ENCODE assay signal across 30 cellular contexts in genomic region chr17:43552229-43552837, GRCh38. TPM values are rescaled to one million over a fixed set of nuclear protein-coding genes. Genes with fewer than 3 reads are reported as not detected.
DNase-seq lines count a peak whose midpoint lies in the region; ATAC-seq, FAIRE-seq and TF ChIP-seq lines count a peak whose summit lies in the region.
"Had no signal": no experiment of that assay in that cellular context is flagged by ENCODE, and none has a peak within 500 bp of the region (broad histone marks: within the 10 kb centered on the region; RNA-seq: fewer than 3 reads in every experiment).

No MANE protein-coding gene starts in this region.

- no peak for DNase-seq in A549 (ENCODE audit: low read depth in 1 of 2, low spot score in 1 of 2)
- peak; percentile 70 for DNase-seq in HuH-7.5 (ENCODE audit: low spot score)
- no peak for DNase-seq in heart left ventricle
- DNase-seq in left lung = no peak
- DNase-seq in NCI-H2029 (lab: John Stamatoyannopoulos, UW) = no peak
- no peak for DNase-seq in NCI-H2081 (lab: John Stamatoyannopoulos, UW)
- DNase-seq in NCI-H1694 (lab: John Stamatoyannopoulos, UW) = no peak
- DNase-seq: activated CD4-positive, alpha-beta memory T cell treated with anti-CD3 and anti-CD28 coated beads for 36 hours; activated CD4-positive, CD25-positive, alpha-beta regulatory T cell; activated naive CD4-positive, alpha-beta T cell; activated naive CD8-positive, alpha-beta T cell treated with anti-CD3 and anti-CD28 coated beads, Interleukin-2, amount 50 U/mL, for 24 hours; caudate nucleus; cortex of kidney; effector memory CD4-positive, alpha-beta T cell; EL; islet precursor cell; NCI-H1694 treated with DMSO at 0.1 percent for 48 hours; NCI-H2171 treated with DMSO at 0.1 percent for 48 hours; NCI-H510A; SJCRH30; stimulated activated CD8-positive, alpha-beta memory T cell treated with anti-CD3 and anti-CD28 coated beads, Interleukin-4, amount 100 ng/mL, for 48 hours; stimulated activated naive CD8-positive, alpha-beta T cell treated with anti-CD3 and anti-CD28 coated beads, Interleukin-15, amount 100 ng/mL, for 72 hours had no signal

- FAIRE-seq in A549 (lab: Jason Lieb, UNC) = no peak
- FAIRE-seq: A204.1, astrocyte, GM18507, GM19239, H54 had no signal

- H3K27me3 ChIP-seq in heart left ventricle = peaks cover 0 to 14% (median 0%) of the 10 kb centered on the region in 9 donors
- H3K27me3 ChIP-seq in left lung = peaks cover 0 to 42% of the 10 kb centered on the region in 2 donors

- peak overlapping the region; percentile 66 for H3K4me2 ChIP-seq in A549

- H3K36me3 ChIP-seq in heart left ventricle (no peaks in the 10 kb centered on the region), left lung (no peaks in the 10 kb centered on the region)
- H3K36me3 ChIP-seq: SJCRH30 had no signal

- CTCF ChIA-PET in A549 (lab: Yijun Ruan, JAX) = interaction anchor here (0.6 to 2.4 kb wide), 15 partner anchors 8 to 215 kb away, joined by 3 to 13 read pairs (median 4); no protein-coding TSS in a partner anchor

- no peak for TF ChIP-seq EP300 in A549 (IDR thresholded peaks at IDR 0.05)

- intact Hi-C loops in heart left ventricle (cut with DNase I) = loop anchor here in 1 of 10 donors (5.0 kb wide), 1 partner anchor 35 kb away; no protein-coding TSS in a partner anchor
- intact Hi-C loops in left lung (cut with DNase I) = no loop called here

- H3K4me1 ChIP-seq in A549 (peaks cover 53% of the 10 kb centered on the region), heart left ventricle (peaks cover 0 to 16% (median 2%) of the 10 kb centered on the region in 12 donors), left lung (peaks cover 0 to 8% of the 10 kb centered on the region in 2 donors)
- H3K4me1 ChIP-seq: SJCRH30 had no signal

- ATAC-seq in A549 (peak in 1 of 2 experiments; percentile 5; a peak in 1 of 6 replicates), heart left ventricle (peak; percentile 66 to 90 (median 84)), left lung (peak; percentile 70), HG02678 (IDR thresholded peaks at IDR 0.05; ENCODE audit: unreplicated experiment) (no peak)
- ATAC-seq: activated naive CD8-positive, alpha-beta T cell treated with anti-CD3 and anti-CD28 coated beads, Interleukin-2, amount 50 U/mL, for 24 hours; stimulated activated naive CD8-positive, alpha-beta T cell treated with anti-CD3 and anti-CD28 coated beads, Interleukin-15, amount 100 ng/mL, for 72 hours had no signal

- WGBS in A549 (ENCODE audit: missing lambda C conversion rate) = 9% methylated on average over 8 of the region's 8 CpGs
- 30 to 38% (median 33%) methylated on average over 8 of the region's 8 CpGs for WGBS in heart left ventricle, 4 donors

- H3K4me3 ChIP-seq in A549 (no peak overlapping the region), heart left ventricle (peak overlapping the region in 1 of 12 donors; percentile 8), left lung (no peak overlapping the region)
- H3K4me3 ChIP-seq: lung, SJCRH30 had no signal

- H3K9me3 ChIP-seq in A549 (no peaks in the 10 kb centered on the region), heart left ventricle (no peaks in the 10 kb centered on the region), left lung (no peaks in the 10 kb centered on the region)
- H3K9me3 ChIP-seq: SJCRH30 had no signal

- no peak for TF ChIP-seq CTCF in A549 (IDR thresholded peaks at IDR 0.05)
- no peak for TF ChIP-seq CTCF in heart left ventricle (IDR thresholded peaks at IDR 0.05)
- TF ChIP-seq CTCF in left lung (IDR thresholded peaks at IDR 0.05) = no peak

- H3K27ac ChIP-seq in A549 (peak overlapping the region; percentile 46 to 70; a peak in 5 of 6 replicates), heart left ventricle (peak overlapping the region in 9 of 12 donors; percentile 44 to 81 (median 65)), left lung (no peak overlapping the region)
- H3K27ac ChIP-seq: SJCRH30 had no signal

- POLR2A ChIA-PET in A549 (lab: Yijun Ruan, JAX) = no interaction called here

- TF ChIP-seq RAD21 in A549 (conservative IDR thresholded peaks at IDR 0.05 in 1 of 2, IDR thresholded peaks at IDR 0.05 in 1 of 2) = 0 out of 5 replicates have a peak, but pooled peaks of 1 of the 2 experiments have one; percentile 3

- TF ChIP-seq POLR2A in A549 (IDR thresholded peaks at IDR 0.05; ENCODE audit: low read length) (no peak), heart left ventricle (IDR thresholded peaks at IDR 0.05) (no peak)

TF ChIP-seq in A549, 52 proteins besides CTCF, POLR2A, EP300 and RAD21:
- TF ChIP-seq FOSL2 (IDR thresholded peaks at IDR 0.05) = no peak
- TF ChIP-seq FOSL2 (CRISPR knock-in tag; IDR thresholded peaks at IDR 0.05) = no peak
- TF ChIP-seq REST (IDR thresholded peaks at IDR 0.05) = no peak
- no peak for TF ChIP-seq ZC3H11A (IDR thresholded peaks at IDR 0.05)
- no peak for TF ChIP-seq HOXB5 (CRISPR knock-in tag; IDR thresholded peaks at IDR 0.05)
- TF ChIP-seq RCOR1 (IDR thresholded peaks at IDR 0.05; ENCODE audit: low read depth, low read length) = no peak
- no peak for TF ChIP-seq ZNF302 (CRISPR knock-in tag; IDR thresholded peaks at IDR 0.05)
- TF ChIP-seq CBX2 (IDR thresholded peaks at IDR 0.05; ENCODE audit: borderline replicate concordance, low read depth) = no peak
- no peak for TF ChIP-seq MAFK (IDR thresholded peaks at IDR 0.05; ENCODE audit: partially characterized antibody)
- TF ChIP-seq ZSCAN20 (CRISPR knock-in tag; IDR thresholded peaks at IDR 0.05) = no peak
- TF ChIP-seq, protein P1, sequence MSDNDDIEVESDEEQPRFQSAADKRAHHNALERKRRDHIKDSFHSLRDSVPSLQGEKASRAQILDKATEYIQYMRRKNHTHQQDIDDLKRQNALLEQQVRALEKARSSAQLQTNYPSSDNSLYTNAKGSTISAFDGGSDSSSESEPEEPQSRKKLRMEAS (IDR thresholded peaks at IDR 0.05) = no peak
- TF ChIP-seq RARB (CRISPR knock-in tag; IDR thresholded peaks at IDR 0.05) = no peak
- TF ChIP-seq NR3C1 (IDR thresholded peaks at IDR 0.05) = no peak
- TF ChIP-seq PHF8 (IDR thresholded peaks at IDR 0.05; ENCODE audit: borderline replicate concordance, low read depth) = no peak
- TF ChIP-seq ESRRA (IDR thresholded peaks at IDR 0.05; ENCODE audit: borderline replicate concordance, low read length) = no peak
- no peak for TF ChIP-seq POLR2AphosphoS2 (conservative IDR thresholded peaks at IDR 0.05; ENCODE audit: low read length)

RNA-seq across cellular contexts. Expression of gene ETV4, which starts 6.2 kb away (rescaled TPM):
- 39.1 and 42.5 TPM in 2 replicates for polyA plus RNA-seq in A549 (2011; rRNA removed)
- polyA plus RNA-seq in A549 (2012; cell fraction: cytosol; rRNA removed) = 26.5 and 33.2 TPM in 2 replicates
- polyA plus RNA-seq in A549 (2012; cell fraction: nucleus; rRNA removed) = 47.6 and 48.2 TPM in 2 replicates
- polyA plus RNA-seq in A549 (2017; fragmentation: RNase III; extraction: RNeasy Plus Mini Kit Qiagen cat#74134 plus additional on column Dnase treatment) = 14.0 to 21.4 TPM (median 18.5 TPM) in 3 replicates
- 30.1 and 43.0 TPM in 2 replicates for polyA minus RNA-seq in A549 (2011; rRNA and poly(A)+ RNA removed)
- total RNA-seq in heart left ventricle = 1 to 10 TPM in 2 of 9 donors, under 1 TPM in 7; 0.30 to 1.5 (median 0.74) TPM
- polyA plus RNA-seq in heart left ventricle = 1 to 10 TPM in 1 of 2 donors, under 1 TPM in 1; 0.46 to 1.7 TPM
- 1 to 10 TPM; 4.3 to 9.8 TPM for total RNA-seq in left lung
- polyA plus RNA-seq: IgD-negative memory B cell had no signal

Comparison
In these comparisons a context has a peak if more than half of its experiments do, and no peak if none do; other contexts are left out.
1. H3K27ac ChIP-seq: peak in A549 (2 of 2) and heart left ventricle (9 of 12); none in left lung (0 of 2).